Comparison of ENCODE assay signal across 12 cellular contexts in the genomic region with DNA sequence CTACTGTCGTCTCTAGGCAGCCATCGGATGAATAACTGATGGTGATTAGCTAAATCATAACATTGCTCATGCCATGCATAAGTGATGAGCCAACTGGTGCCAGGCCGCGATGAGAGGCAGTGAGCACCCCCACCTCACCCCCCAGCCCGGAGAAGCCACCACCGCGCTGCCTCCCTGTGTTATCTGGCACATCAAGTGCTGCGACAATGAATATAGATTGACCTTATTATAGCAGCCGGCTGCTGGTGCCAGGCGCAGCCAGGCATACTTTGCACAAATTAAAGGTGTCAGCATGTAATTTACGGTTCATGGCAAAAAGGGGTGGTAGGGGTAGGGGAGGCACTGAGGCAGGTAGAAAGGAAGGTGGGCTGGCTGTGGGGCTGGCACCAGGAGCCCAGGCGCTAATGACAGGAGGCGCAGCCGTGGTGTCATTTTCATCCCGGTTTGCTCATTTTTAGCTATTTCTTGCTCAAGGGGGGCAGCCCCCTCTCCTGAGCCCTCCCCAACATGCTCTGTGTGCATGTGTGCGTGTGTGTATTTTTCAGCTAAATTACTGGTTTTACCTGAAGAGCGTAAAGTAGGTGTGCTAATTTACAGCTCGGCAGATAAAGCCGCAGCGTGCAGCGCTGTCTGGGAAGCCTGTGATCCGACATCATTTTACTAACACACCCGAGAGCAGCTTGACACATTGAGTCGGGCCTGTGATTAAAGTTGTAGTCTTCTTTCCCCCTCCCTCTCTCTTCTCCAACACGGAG.
A peak's percentile ranks its signal among the peaks of the same experiment; 100 is the strongest.
DNase-seq lines count a peak whose midpoint lies in the region; ATAC-seq and TF ChIP-seq lines count a peak whose summit lies in the region.
"Had no signal": no experiment of that assay in that cellular context is flagged by ENCODE, and none has a peak within 500 bp of the region (broad histone marks: within the 10 kb centered on the region; RNA-seq: fewer than 3 reads in every experiment).

No MANE protein-coding gene starts in this region.

- no peak for TF ChIP-seq CTCF in Loucy (conservative IDR thresholded peaks at IDR 0.05; ENCODE audit: low read length)

- H4K20me1 ChIP-seq in Loucy (ENCODE audit: insufficient read depth, low read length, poor library complexity, severe bottlenecking) = no peaks in the 10 kb centered on the region

- no peaks in the 10 kb centered on the region for H3K27me3 ChIP-seq in Loucy (ENCODE audit: insufficient read depth, low read length, poor library complexity, severe bottlenecking)
- H3K27me3 ChIP-seq: thyroid gland had no signal

- H3K36me3 Mint-ChIP-seq in activated CD4-positive, alpha-beta T cell treated with anti-CD3 and anti-CD28 coated beads, Interleukin-2, amount 10 ng/mL, durations not matched to agents 7 days and 5 days (ENCODE audit: low read depth) = no peaks in the 10 kb centered on the region

- H3K36me3 ChIP-seq in Loucy (ENCODE audit: insufficient read depth, low read length) = no peaks in the 10 kb centered on the region
- H3K36me3 ChIP-seq: thyroid gland had no signal

- H3F3A ChIP-seq in Loucy (ENCODE audit: low read depth) = 0 out of 2 replicates have a peak, but pooled peaks cover 6% of the 10 kb centered on the region

- no peaks in the 10 kb centered on the region for H3K9me2 ChIP-seq in Loucy (replicated peaks; ENCODE audit: low read depth, low read length)

- H3K4me3 Mint-ChIP-seq in activated CD4-positive, alpha-beta T cell treated with anti-CD3 and anti-CD28 coated beads, Interleukin-2, amount 10 ng/mL, durations not matched to agents 7 days and 5 days = no peak overlapping the region
- H3K4me3 Mint-ChIP-seq: neural crest cell had no signal

- H3K9ac ChIP-seq in Loucy (ENCODE audit: low read depth, low read length, poor library complexity, severe bottlenecking) = no peak overlapping the region
- H3K9ac ChIP-seq: KMS-11 had no signal

- no peak overlapping the region for H2AFZ ChIP-seq in Loucy (ENCODE audit: low read length)

- no peaks in the 10 kb centered on the region for H3K9me3 Mint-ChIP-seq in activated CD4-positive, alpha-beta T cell treated with anti-CD3 and anti-CD28 coated beads, Interleukin-2, amount 10 ng/mL, durations not matched to agents 7 days and 5 days
- H3K9me3 Mint-ChIP-seq: neural crest cell had no signal

- no peaks in the 10 kb centered on the region for H3K79me2 ChIP-seq in Loucy (ENCODE audit: insufficient read depth, low read length)

- no peaks in the 10 kb centered on the region for H3K9me3 ChIP-seq in Loucy (ENCODE audit: insufficient read depth, low read depth, low read length)
- H3K9me3 ChIP-seq: thyroid gland had no signal

- no peak overlapping the region for H3K27ac Mint-ChIP-seq in activated CD4-positive, alpha-beta T cell treated with anti-CD3 and anti-CD28 coated beads, Interleukin-2, amount 10 ng/mL, durations not matched to agents 7 days and 5 days

- peak; percentile 45 for DNase-seq in NCI-H2227 treated with DMSO at 0.1 percent for 48 hours (lab: John Stamatoyannopoulos, UW)
- peak; percentile 20 for DNase-seq in cerebellum (ENCODE audit: low spot score)
- peak; percentile 34 to 93 (median 53) for DNase-seq in posterior cingulate gyrus
- no peak for DNase-seq in activated CD4-positive, alpha-beta T cell treated with anti-CD3 and anti-CD28 coated beads, Interleukin-2, amount 10 ng/mL, durations not matched to agents 7 days and 5 days
- no peak for DNase-seq in hepatic stellate cell (ENCODE audit: low spot score)
- DNase-seq: NCI-H226, SIG-M5, thyroid gland had no signal

- peaks cover 45% of the 10 kb centered on the region for H3K4me1 Mint-ChIP-seq in activated CD4-positive, alpha-beta T cell treated with anti-CD3 and anti-CD28 coated beads, Interleukin-2, amount 10 ng/mL, durations not matched to agents 7 days and 5 days

- ATAC-seq in GM21723 (IDR thresholded peaks at IDR 0.05; ENCODE audit: unreplicated experiment) = no peak

- H3K4me1 ChIP-seq in Loucy (ENCODE audit: insufficient read depth, low read length, poor library complexity, severe bottlenecking) = peaks cover 52% of the 10 kb centered on the region
- H3K4me1 ChIP-seq: thyroid gland had no signal

- H3K4me2 ChIP-seq in Loucy (ENCODE audit: low read depth, low read length, poor library complexity, severe bottlenecking) = peak overlapping the region; percentile 38
- H3K4me2 ChIP-seq: KMS-11 had no signal

- no peak overlapping the region for H3K4me3 ChIP-seq in Loucy (ENCODE audit: low read length, poor library complexity, severe bottlenecking)
- H3K4me3 ChIP-seq: thyroid gland had no signal

- CTCF ChIA-PET in activated CD4-positive, alpha-beta T cell treated with anti-CD3 and anti-CD28 coated beads, Interleukin-2, amount 10 ng/mL, durations not matched to agents 7 days and 5 days (lab: Charles Lee) = interaction anchor here (1.0 kb wide), 1 partner anchor 13 kb away, joined by 5 read pairs; no protein-coding TSS in a partner anchor

- POLR2A ChIA-PET in activated CD4-positive, alpha-beta T cell treated with anti-CD3 and anti-CD28 coated beads, Interleukin-2, amount 10 ng/mL, durations not matched to agents 7 days and 5 days (lab: Charles Lee) = no interaction called here

- intact Hi-C loops in posterior cingulate gyrus (cut with DNase I) = no loop called here

- H3K27me3 Mint-ChIP-seq in activated CD4-positive, alpha-beta T cell treated with anti-CD3 and anti-CD28 coated beads, Interleukin-2, amount 10 ng/mL, durations not matched to agents 7 days and 5 days = no peaks in the 10 kb centered on the region

Comparison
In these comparisons a context has a peak if more than half of its experiments do, and no peak if none do; other contexts are left out.
1. DNase-seq: peak in NCI-H2227 treated with DMSO at 0.1 percent for 48 hours (single experiment), cerebellum (single experiment) and posterior cingulate gyrus (10 of 10); none in activated CD4-positive, alpha-beta T cell treated with anti-CD3 and anti-CD28 coated beads, Interleukin-2, amount 10 ng/mL, durations not matched to agents 7 days and 5 days (single experiment) and hepatic stellate cell (single experiment).